ENCODE assay signal across 16 cellular contexts in genomic region chr1:17585266-17585987, GRCh38. TPM values are rescaled to one million over a fixed set of nuclear protein-coding genes. Genes with fewer than 3 reads are reported as not detected.
DNase-seq lines count a peak whose midpoint lies in the region; ATAC-seq and TF ChIP-seq lines count a peak whose summit lies in the region.
"Had no signal": no experiment of that assay in that cellular context is flagged by ENCODE, and none has a peak within 500 bp of the region (broad histone marks: within the 10 kb centered on the region; RNA-seq: fewer than 3 reads in every experiment).

No MANE protein-coding gene starts in this region.

- BruUV-seq in IMR-90 (replicated peaks; lab: Mats Ljungman, UMichigan), result no TSS peak

- dilution Hi-C loops in IMR-90 (cut with HindIII; ENCODE audit: low sequenced_read_pairs, unreplicated experiment), result no loop called here

- no peak overlapping the region for H4K5ac ChIP-seq in IMR-90 (ENCODE audit: low read depth, low read length)

- H3K9me3 ChIP-seq in IMR-90 (ENCODE audit: control insufficient read depth, insufficient read depth, low read length) (no peaks in the 10 kb centered on the region), mesenchymal stem cell (ENCODE audit: control insufficient read depth, low read length) (no peaks in the 10 kb centered on the region), tibial artery (no peaks in the 10 kb centered on the region), ovary (no peaks in the 10 kb centered on the region)

- 0 out of 2 replicates have a peak, but pooled peaks cover 3% of the 10 kb centered on the region for H3K36me3 ChIP-seq in IMR-90 (ENCODE audit: control insufficient read depth, insufficient read depth, low read length)
- peaks cover 14 to 31% of the 10 kb centered on the region in 2 experiments for H3K36me3 ChIP-seq in mesenchymal stem cell (ENCODE audit: control insufficient read depth in 1 of 2, insufficient read depth in 2 of 2, low read depth in 1 of 2, low read length in 2 of 2)
- peaks cover 0 to 9% (median 6%) of the 10 kb centered on the region in 3 donors for H3K36me3 ChIP-seq in tibial artery
- no peaks in the 10 kb centered on the region for H3K36me3 ChIP-seq in ovary

- H3K27ac ChIP-seq in IMR-90 (ENCODE audit: insufficient read depth, low read length), result no peak overlapping the region
- H3K27ac ChIP-seq in mesenchymal stem cell (ENCODE audit: low read length, poor library complexity, severe bottlenecking), result no peak overlapping the region
- peak overlapping the region; percentile 100 for H3K27ac ChIP-seq in tibial artery
- H3K27ac ChIP-seq in ovary, result no peak overlapping the region
- H3K27ac ChIP-seq: KMS-11, SK-N-MC had no signal

- in situ Hi-C loops in IMR-90 (cut with MboI; ENCODE audit: low sequenced_read_pairs), result no loop called here

- H3K79me1 ChIP-seq in IMR-90 (ENCODE audit: low read depth in 1 of 2, low read length in 2 of 2), result peaks cover 0 to 27% of the 10 kb centered on the region in 2 experiments; a peak in 2 of 4 replicates
- peaks cover 13% of the 10 kb centered on the region for H3K79me1 ChIP-seq in mesenchymal stem cell (replicated peaks; ENCODE audit: low read length, poor library complexity, severe bottlenecking)

- H2AK9ac ChIP-seq in IMR-90 (replicated peaks; ENCODE audit: low read depth, low read length, poor library complexity), result no peak overlapping the region

- H3K4me3 ChIP-seq in IMR-90 (ENCODE audit: insufficient read depth, low read depth, low read length) (no peak overlapping the region), mesenchymal stem cell (ENCODE audit: insufficient read depth in 1 of 2, low read depth in 1 of 2, low read length in 2 of 2) (no peak overlapping the region), tibial artery (no peak overlapping the region), ovary (no peak overlapping the region)
- H3K4me3 ChIP-seq: SK-N-MC had no signal

- H3K23ac ChIP-seq in IMR-90 (ENCODE audit: low read depth, low read length), result no peak overlapping the region
- H3K23ac ChIP-seq in mesenchymal stem cell (ENCODE audit: low read length in 2 of 2), result no peak overlapping the region

- H3K18ac ChIP-seq in IMR-90 (ENCODE audit: low read depth, low read length) (no peak overlapping the region), mesenchymal stem cell (ENCODE audit: low read depth in 1 of 2, low read length in 2 of 2) (peak overlapping the region in 1 of 2 experiments; percentile 16)

- H3K14ac ChIP-seq in IMR-90 (replicated peaks; ENCODE audit: low read depth, low read length), result 0 out of 2 replicates have a peak overlapping the region, but pooled peaks have one; percentile 4
- H3K14ac ChIP-seq in mesenchymal stem cell (ENCODE audit: low read length in 2 of 2), result no peak overlapping the region

- no peak for TF ChIP-seq CTCF in IMR-90 (conservative IDR thresholded peaks at IDR 0.05; ENCODE audit: low read depth, low read length)
- no peak for TF ChIP-seq CTCF in tibial artery (IDR thresholded peaks at IDR 0.05)
- TF ChIP-seq CTCF in ovary (IDR thresholded peaks at IDR 0.05), result no peak

- H2BK20ac ChIP-seq in IMR-90 (ENCODE audit: low read depth, low read length), result no peak overlapping the region

- H3K9ac ChIP-seq in IMR-90 (ENCODE audit: low read depth, low read length) (no peak overlapping the region), mesenchymal stem cell (ENCODE audit: low read length) (peak overlapping the region; percentile 59)
- H3K9ac ChIP-seq: KMS-11 had no signal

- no peaks in the 10 kb centered on the region for H3K27me3 ChIP-seq in IMR-90 (ENCODE audit: control insufficient read depth, insufficient read depth, low read length)
- no peaks in the 10 kb centered on the region for H3K27me3 ChIP-seq in mesenchymal stem cell (ENCODE audit: control insufficient read depth in 1 of 2, insufficient read depth in 1 of 2, low read length in 2 of 2)
- no peaks in the 10 kb centered on the region for H3K27me3 ChIP-seq in tibial artery
- H3K27me3 ChIP-seq in ovary, result no peaks in the 10 kb centered on the region

- intact Hi-C loops in IMR-90 (cut with micrococcal nuclease) (loop anchor here (5.0 kb wide), 2 partner anchors 43 to 83 kb away; no protein-coding TSS in a partner anchor), tibial artery (cut with DNase I; ENCODE audit: low total_unique reads) (no loop called here), ovary (cut with DNase I) (no loop called here)

- no CpG with 5 or more reads among the region's 9 CpGs for whole genome bisulfite sequencing in IMR-90 (ENCODE audit: extremely low coverage in 2 of 2, insufficient read length in 1 of 2), 2 experiments
- 90% methylated on average over 7 of the region's 9 CpGs for WGBS in mesenchymal stem cell
- 86 to 97% (median 91%) methylated on average over 9 of the region's 9 CpGs for WGBS in ovary, 3 donors

- H2BK120ac ChIP-seq in IMR-90 (ENCODE audit: low read depth, low read length) (peak overlapping the region; percentile 21; the same call in 1 of the 2 replicates), mesenchymal stem cell (ENCODE audit: low read depth, low read length) (no peak overlapping the region)

- no peak overlapping the region for H2BK15ac ChIP-seq in IMR-90 (ENCODE audit: low read depth, low read length)
- H2BK15ac ChIP-seq in mesenchymal stem cell (ENCODE audit: low read depth, poor library complexity, severe bottlenecking), result no peak overlapping the region

- CTCF ChIA-PET in IMR-90 (lab: Yijun Ruan, JAX), result interaction anchor here (1.0 to 1.4 kb wide), 2 partner anchors 9 to 22 kb away, joined by 3 to 4 read pairs; no protein-coding TSS in a partner anchor

- no peak overlapping the region for H2BK5ac ChIP-seq in IMR-90 (ENCODE audit: low read depth, low read length, poor library complexity, severe bottlenecking)
- no peak overlapping the region for H2BK5ac ChIP-seq in mesenchymal stem cell (ENCODE audit: low read depth, low read length, poor library complexity, severe bottlenecking)

- DNase-seq in IMR-90 (no peak), cerebellum (ENCODE audit: low spot score) (peak; percentile 50), mesenchymal stem cell (no peak), tibial artery (no peak), ovary (no peak), NOMO-1 treated with DMSO at 0.1 percent for 48 hours (lab: John Stamatoyannopoulos, UW; ENCODE audit: unreplicated experiment) (no peak)
- no peak for DNase-seq in stimulated activated CD4-positive, alpha-beta T cell treated with anti-CD3 and anti-CD28 coated beads, Interleukin-2, amount 100 ng/mL, for 24 hours
- DNase-seq: activated CD4-positive, alpha-beta T cell treated with anti-CD3 and anti-CD28 coated beads, Interleukin-2, amount 50 U/mL, for 1 hour; COR-L47; NCI-H2081; NCI-H526; stimulated activated naive CD8-positive, alpha-beta T cell treated with anti-CD3 and anti-CD28 coated beads, Interleukin-15, amount 100 ng/mL, for 72 hours had no signal

- TF ChIP-seq RAD21 in IMR-90 (IDR thresholded peaks at IDR 0.05; ENCODE audit: low read length), result no peak

- H2AK5ac ChIP-seq in IMR-90 (ENCODE audit: low read depth, low read length) (peak overlapping the region; percentile 44; the same call in 1 of the 2 replicates), mesenchymal stem cell (ENCODE audit: low read length, severe bottlenecking) (peak overlapping the region; percentile 55)

- no peak overlapping the region for H4K91ac ChIP-seq in IMR-90 (ENCODE audit: insufficient read depth, low read depth, low read length)
- H4K91ac ChIP-seq in mesenchymal stem cell (ENCODE audit: low read length), result no peak overlapping the region

- H2AFZ ChIP-seq in IMR-90 (replicated peaks; ENCODE audit: low read length, poor library complexity) (no peak overlapping the region), mesenchymal stem cell (ENCODE audit: low read depth, low read length) (no peak overlapping the region)

- H3K9me1 ChIP-seq in IMR-90 (ENCODE audit: insufficient read depth, low read length), result peaks cover 22% of the 10 kb centered on the region

- no peak overlapping the region; a peak in 1 of 4 replicates for H4K8ac ChIP-seq in IMR-90 (ENCODE audit: low read depth in 2 of 2, low read length in 2 of 2)
- no peak overlapping the region for H4K8ac ChIP-seq in mesenchymal stem cell (ENCODE audit: low read length)

- ATAC-seq in IMR-90 (ENCODE audit: low read depth) (no peak), GM18868 (IDR thresholded peaks at IDR 0.05; ENCODE audit: unreplicated experiment) (no peak)
- ATAC-seq: natural killer cell treated with Interleukin-12 subunit alpha and Interleukin-12 subunit beta and Interleukin-15 and Interleukin-18, amount 100 ng/mL, for 72 hours; stimulated activated naive CD8-positive, alpha-beta T cell treated with anti-CD3 and anti-CD28 coated beads, Interleukin-15, amount 100 ng/mL, for 72 hours had no signal

- TF ChIP-seq POLR2A in IMR-90 (IDR thresholded peaks at IDR 0.05; ENCODE audit: low read depth, low read length), result no peak
- TF ChIP-seq POLR2A in ovary (IDR thresholded peaks at IDR 0.05), result no peak

- 0 out of 2 replicates have a peak, but pooled peaks cover 3% of the 10 kb centered on the region for H4K20me1 ChIP-seq in IMR-90 (ENCODE audit: insufficient read depth, low read length)

- H3K4me2 ChIP-seq in IMR-90 (ENCODE audit: low read depth, low read length) (no peak overlapping the region), mesenchymal stem cell (ENCODE audit: low read length, poor library complexity, severe bottlenecking) (no peak overlapping the region)
- H3K4me2 ChIP-seq: KMS-11 had no signal

- H3K4ac ChIP-seq in IMR-90 (ENCODE audit: low read depth, low read length) (peak overlapping the region; percentile 0; the same call in 1 of the 2 replicates), mesenchymal stem cell (ENCODE audit: low read depth in 1 of 2, low read length in 2 of 2) (peak overlapping the region in 1 of 2 experiments; percentile 26)

- POLR2A ChIA-PET in IMR-90 (lab: Charles Lee; ENCODE audit: unreplicated experiment), result interaction anchor here (0.6 kb wide), 1 partner anchor 459 kb away, joined by 5 read pairs; no protein-coding TSS in a partner anchor

- H2BK12ac ChIP-seq in mesenchymal stem cell (ENCODE audit: low read length in 2 of 2), result peak overlapping the region; percentile 25 to 42

- no peak overlapping the region for H3K56ac ChIP-seq in IMR-90 (ENCODE audit: extremely low read depth, insufficient read depth, low read length)

- TF ChIP-seq EP300 in ovary (IDR thresholded peaks at IDR 0.05), result no peak

- H3K4me1 ChIP-seq in IMR-90 (ENCODE audit: control insufficient read depth, insufficient read depth, low read length) (peaks cover 30% of the 10 kb centered on the region), mesenchymal stem cell (ENCODE audit: control insufficient read depth, insufficient read depth, low read depth, low read length) (peaks cover 63% of the 10 kb centered on the region), tibial artery (peaks cover 5 to 96% (median 76%) of the 10 kb centered on the region in 4 donors), ovary (ENCODE audit: insufficient read depth) (peaks cover 13% of the 10 kb centered on the region)

RNA-seq across cellular contexts. Expression of gene ARHGEF10L, which starts 45.9 kb away (rescaled TPM):
- 4.8 and 5.0 TPM in 2 replicates for total RNA-seq in IMR-90 (2012; rRNA removed)
- 12.4 and 14.5 TPM in 2 replicates for polyA plus RNA-seq in IMR-90 (2012; rRNA removed)
- polyA plus RNA-seq in IMR-90 (2012; cell fraction: cytosol; rRNA removed), result 7.7 and 12.8 TPM in 2 replicates
- polyA plus RNA-seq in IMR-90 (2012; cell fraction: nucleus; rRNA removed; ENCODE audit: low replicate concordance), result 23.3 and 59.8 TPM in 2 replicates
- 33.8 TPM for total RNA-seq in cerebellum
- polyA plus RNA-seq in mesenchymal stem cell (2013, experiment 1 of 2), result 6.9 TPM
- 7.2 TPM for polyA plus RNA-seq in mesenchymal stem cell (2013, experiment 2 of 2)
- total RNA-seq in ovary, result 10 to 100 TPM in 5 of 7 donors, 1 to 10 TPM in 2; 7.6 to 23.0 (median 19.6) TPM
- 10 to 100 TPM in 1 of 2 donors, 1 to 10 TPM in 1; 3.6 to 18.3 TPM for polyA plus RNA-seq in ovary
- total RNA-seq: natural killer cell treated with Interleukin-12 subunit alpha and Interleukin-12 subunit beta and Interleukin-15 and Interleukin-18, amount 100 ng/mL, for 72 hours had no signal

Comparison
In these comparisons a context has a peak if more than half of its experiments do, and no peak if none do; other contexts are left out.
1. H3K27ac ChIP-seq: peak in tibial artery (2 of 2); none in IMR-90 (single experiment), mesenchymal stem cell (single experiment) and ovary (0 of 2).